ENCODE assay signal across 13 cellular contexts in genomic region chr5:68644971-68645370, GRCh38.
A peak's percentile ranks its signal among the peaks of the same experiment; 100 is the strongest.
DNase-seq lines count a peak whose midpoint lies in the region; ATAC-seq and TF ChIP-seq lines count a peak whose summit lies in the region.
"Had no signal": no experiment of that assay in that cellular context is flagged by ENCODE, and none has a peak within 500 bp of the region (broad histone marks: within the 10 kb centered on the region; RNA-seq: fewer than 3 reads in every experiment).

No MANE protein-coding gene starts in this region.

- no peak overlapping the region for H3K23ac ChIP-seq in mesenchymal stem cell (ENCODE audit: low read length in 2 of 2)

- H3K4me1 ChIP-seq in mesenchymal stem cell (ENCODE audit: control insufficient read depth, insufficient read depth, low read depth, low read length), result no peaks in the 10 kb centered on the region
- H3K4me1 ChIP-seq in testis, result no peaks in the 10 kb centered on the region
- H3K4me1 ChIP-seq: left lung had no signal

- H4K8ac ChIP-seq in mesenchymal stem cell (ENCODE audit: low read length), result peak overlapping the region; percentile 41

- intact Hi-C loops in testis (cut with DNase I; ENCODE audit: low total_unique reads), result no loop called here

- no peak overlapping the region for H3K18ac ChIP-seq in mesenchymal stem cell (ENCODE audit: low read depth in 1 of 2, low read length in 2 of 2)

- H3K79me1 ChIP-seq in mesenchymal stem cell (replicated peaks; ENCODE audit: low read length, poor library complexity, severe bottlenecking), result no peaks in the 10 kb centered on the region

- no peaks in the 10 kb centered on the region for H3K36me3 ChIP-seq in mesenchymal stem cell (ENCODE audit: control insufficient read depth in 1 of 2, insufficient read depth in 2 of 2, low read depth in 1 of 2, low read length in 2 of 2)
- no peaks in the 10 kb centered on the region for H3K36me3 ChIP-seq in testis (ENCODE audit: low read depth, missing control alignments)
- H3K36me3 ChIP-seq: left lung had no signal

- H3K27ac ChIP-seq in mesenchymal stem cell (ENCODE audit: low read length, poor library complexity, severe bottlenecking) (no peak overlapping the region), testis (no peak overlapping the region)
- H3K27ac ChIP-seq: HL-60, left lung, SK-N-MC had no signal

- no peak overlapping the region for H2BK15ac ChIP-seq in mesenchymal stem cell (ENCODE audit: low read depth, poor library complexity, severe bottlenecking)

- H3K4ac ChIP-seq in mesenchymal stem cell (ENCODE audit: low read depth in 1 of 2, low read length in 2 of 2), result no peak overlapping the region

- H3K27me3 ChIP-seq in mesenchymal stem cell (ENCODE audit: control insufficient read depth in 1 of 2, insufficient read depth in 1 of 2, low read length in 2 of 2) (no peaks in the 10 kb centered on the region), testis (no peaks in the 10 kb centered on the region)
- H3K27me3 ChIP-seq: left lung had no signal

- no peak overlapping the region for H2BK12ac ChIP-seq in mesenchymal stem cell (ENCODE audit: low read length in 2 of 2)

- ATAC-seq in GM18907 (IDR thresholded peaks at IDR 0.05; ENCODE audit: unreplicated experiment) (peak; percentile 99), GM21576 (IDR thresholded peaks at IDR 0.05; ENCODE audit: unreplicated experiment) (peak; percentile 95), HG03159 (IDR thresholded peaks at IDR 0.05; ENCODE audit: unreplicated experiment) (peak; percentile 99)
- ATAC-seq: left lung had no signal

- no peak overlapping the region for H3K9ac ChIP-seq in mesenchymal stem cell (ENCODE audit: low read length)

- no peak for TF ChIP-seq CTCF in testis (IDR thresholded peaks at IDR 0.05)

- H3K4me3 ChIP-seq in mesenchymal stem cell (ENCODE audit: insufficient read depth in 1 of 2, low read depth in 1 of 2, low read length in 2 of 2) (no peak overlapping the region), testis (no peak overlapping the region)
- H3K4me3 ChIP-seq: left lung, SK-N-MC had no signal

- H4K91ac ChIP-seq in mesenchymal stem cell (ENCODE audit: low read length), result no peak overlapping the region

- no peak overlapping the region for H3K14ac ChIP-seq in mesenchymal stem cell (ENCODE audit: low read length in 2 of 2)

- H2BK120ac ChIP-seq in mesenchymal stem cell (ENCODE audit: low read depth, low read length), result no peak overlapping the region

- H3K4me2 ChIP-seq in mesenchymal stem cell (ENCODE audit: low read length, poor library complexity, severe bottlenecking), result no peak overlapping the region

- H2AK5ac ChIP-seq in mesenchymal stem cell (ENCODE audit: low read length, severe bottlenecking), result no peak overlapping the region

- H3K9me3 ChIP-seq in mesenchymal stem cell (ENCODE audit: control insufficient read depth, low read length), result no peaks in the 10 kb centered on the region
- no peaks in the 10 kb centered on the region for H3K9me3 ChIP-seq in testis
- H3K9me3 ChIP-seq: left lung had no signal

- no peak overlapping the region for H2AFZ ChIP-seq in mesenchymal stem cell (ENCODE audit: low read depth, low read length)

- DNase-seq in mesenchymal stem cell (no peak), foreskin melanocyte (no peak), mesenteric fat pad (ENCODE audit: low spot score) (no peak), DMS153 treated with DMSO at 0.1 percent for 48 hours (lab: John Stamatoyannopoulos, UW; ENCODE audit: unreplicated experiment) (no peak), testis (no peak)
- DNase-seq: DMS 273 treated with DMSO at 0.1 percent for 48 hours, left lung, NCI-H2081 treated with DMSO at 0.1 percent for 48 hours had no signal

- H2BK5ac ChIP-seq in mesenchymal stem cell (ENCODE audit: low read depth, low read length, poor library complexity, severe bottlenecking), result no peak overlapping the region

- no peak for TF ChIP-seq POLR2A in testis (IDR thresholded peaks at IDR 0.05)

- WGBS in mesenchymal stem cell, result 88% methylated on average over 3 of the region's 3 CpGs
- WGBS in testis, 2 donors, result 93 to 94% methylated on average over 3 of the region's 3 CpGs
